ENCODE assay signal across 8 cellular contexts in genomic region chr4:52658671-52659015, GRCh38. TPM values are rescaled to one million over a fixed set of nuclear protein-coding genes. Genes with fewer than 3 reads are reported as not detected.
A peak's percentile ranks its signal among the peaks of the same experiment; 100 is the strongest.
DNase-seq lines count a peak whose midpoint lies in the region; ATAC-seq and TF ChIP-seq lines count a peak whose summit lies in the region.

No MANE protein-coding gene starts in this region.

- H3K4me1 ChIP-seq in liver (ENCODE audit: control insufficient read depth in 4 of 4, insufficient read depth in 4 of 4, low read length in 3 of 4), result peaks cover 3 to 13% (median 8%) of the 10 kb centered on the region in 4 donors
- peaks cover 0 to 30% (median 9%) of the 10 kb centered on the region in 4 donors for H3K4me1 ChIP-seq in transverse colon

- no peaks in the 10 kb centered on the region for H3K9me3 Mint-ChIP-seq in activated T-cell treated with anti-CD3 and anti-CD28 coated beads, Interleukin-2, amount 50 U/mL, for 24 hours
- no peaks in the 10 kb centered on the region for H3K9me3 Mint-ChIP-seq in MCF 10A (ENCODE audit: unreplicated experiment)

- no peak for TF ChIP-seq POLR2A in transverse colon (IDR thresholded peaks at IDR 0.05)

- in situ Hi-C loops in transverse colon (cut with MboI; ENCODE audit: low pct_ligation_motif_present in 1 of 4, low pct_unique_long_range_greater_than_20kb in 1 of 4, low sequenced_read_pairs in 3 of 4), result loop anchor here in 1 of 4 donors (25.0 kb wide), 1 partner anchor 96 kb away; no protein-coding TSS in a partner anchor

- TF ChIP-seq EP300 in transverse colon (IDR thresholded peaks at IDR 0.05; ENCODE audit: low read depth), result no peak

- H3K36me3 ChIP-seq in liver (ENCODE audit: control insufficient read depth in 4 of 4, insufficient read depth in 3 of 4, low read depth in 1 of 4, low read length in 3 of 4) (peaks cover 0 to 2% (median 0%) of the 10 kb centered on the region in 4 donors), transverse colon (no peaks in the 10 kb centered on the region)

- no peaks in the 10 kb centered on the region for H3K9me3 ChIP-seq in liver (ENCODE audit: control insufficient read depth in 4 of 4, low read length in 3 of 4)
- H3K9me3 ChIP-seq in transverse colon, result no peaks in the 10 kb centered on the region

- no peak overlapping the region for H3K27ac Mint-ChIP-seq in activated T-cell treated with anti-CD3 and anti-CD28 coated beads, Interleukin-2, amount 50 U/mL, for 24 hours
- no peak overlapping the region for H3K27ac Mint-ChIP-seq in MCF 10A (ENCODE audit: low read depth, unreplicated experiment)

- CTCF ChIA-PET in MCF 10A (lab: Yijun Ruan, JAX), result interaction anchor here (0.7 to 3.6 kb wide), 5 partner anchors 10 to 622 kb away, joined by 3 to 24 read pairs (median 11); no protein-coding TSS in a partner anchor

- H3K9ac ChIP-seq in liver (ENCODE audit: low read depth in 1 of 2, low read length in 2 of 2), result peak overlapping the region; percentile 51 to 59

- TF ChIP-seq RAD21 in liver (IDR thresholded peaks at IDR 0.05), result no peak

- DNase-seq in activated T-cell treated with anti-CD3 and anti-CD28 coated beads, Interleukin-2, amount 50 U/mL, for 24 hours, result no peak
- DNase-seq in activated T-cell treated with anti-CD3 and anti-CD28 coated beads, Interleukin-2, amount 50 U/mL, for 1 hour, result no peak
- DNase-seq in HL-60 (ENCODE audit: low read depth in 1 of 2, low spot score in 1 of 2), result no peak
- DNase-seq in MCF 10A (ENCODE audit: unreplicated experiment), result no peak
- DNase-seq in transverse colon, result no peak
- no peak for DNase-seq in HK-2 (ENCODE audit: unreplicated experiment)

- under 1% methylated on average over 37 of the region's 37 CpGs for WGBS in liver
- 0 to 1% methylated on average over 2 to 7 of the region's 37 CpGs for whole genome bisulfite sequencing in transverse colon (ENCODE audit: low coverage in 1 of 2), 2 donors

- POLR2A ChIA-PET in MCF 10A (lab: Yijun Ruan, JAX), result interaction anchor here (1.0 to 6.0 kb wide), 9 partner anchors 10 to 883 kb away, joined by 3 to 61 read pairs (median 6); no protein-coding TSS in a partner anchor

- peak overlapping the region; percentile 75 for H3K4me3 Mint-ChIP-seq in activated T-cell treated with anti-CD3 and anti-CD28 coated beads, Interleukin-2, amount 50 U/mL, for 24 hours
- peak overlapping the region; percentile 77 for H3K4me3 Mint-ChIP-seq in MCF 10A (ENCODE audit: unreplicated experiment)

- peak overlapping the region; percentile 79 for H3K27ac ChIP-seq in HL-60 (replicated peaks)
- H3K27ac ChIP-seq in liver (ENCODE audit: low read depth in 1 of 2, low read length in 2 of 2), result peak overlapping the region; percentile 78 to 92
- peak overlapping the region; percentile 94 to 98 (median 98) for H3K27ac ChIP-seq in transverse colon

- TF ChIP-seq CTCF in HL-60 (IDR thresholded peaks at IDR 0.05; ENCODE audit: insufficient read depth, low read length) (no peak), MCF 10A (IDR thresholded peaks at IDR 0.05; ENCODE audit: unreplicated experiment) (no peak), liver (IDR thresholded peaks at IDR 0.05; ENCODE audit: low read depth, low read length, missing input control) (no peak), transverse colon (IDR thresholded peaks at IDR 0.05) (no peak)

- H3K27me3 Mint-ChIP-seq in activated T-cell treated with anti-CD3 and anti-CD28 coated beads, Interleukin-2, amount 50 U/mL, for 24 hours, result peaks cover 37% of the 10 kb centered on the region
- no peaks in the 10 kb centered on the region for H3K27me3 Mint-ChIP-seq in MCF 10A (ENCODE audit: insufficient read depth, unreplicated experiment)

- H3K27me3 ChIP-seq in HL-60 (ENCODE audit: insufficient read depth, poor library complexity, severe bottlenecking) (no peaks in the 10 kb centered on the region), liver (ENCODE audit: control insufficient read depth in 4 of 4, insufficient read depth in 4 of 4, low read length in 3 of 4) (no peaks in the 10 kb centered on the region), transverse colon (no peaks in the 10 kb centered on the region)

- peaks cover 23% of the 10 kb centered on the region for H3K4me1 Mint-ChIP-seq in activated T-cell treated with anti-CD3 and anti-CD28 coated beads, Interleukin-2, amount 50 U/mL, for 24 hours (ENCODE audit: low read depth)
- peaks cover 34% of the 10 kb centered on the region for H3K4me1 Mint-ChIP-seq in MCF 10A (ENCODE audit: insufficient read depth, unreplicated experiment)

- TSS peak; percentile 15 for BruUV-seq in MCF 10A (replicated peaks; lab: Mats Ljungman, UMichigan)

- no peak for ATAC-seq in GM21528 (IDR thresholded peaks at IDR 0.05; ENCODE audit: low FRiP score, unreplicated experiment)

- intact Hi-C loops in MCF 10A (cut with micrococcal nuclease) (loop anchor here (10.0 kb wide), 1 partner anchor 176 kb away; no protein-coding TSS in a partner anchor), transverse colon (cut with DNase I; ENCODE audit: low total_unique reads) (loop anchor here (5.0 kb wide), 1 partner anchor 64 kb away; no protein-coding TSS in a partner anchor)

- peak overlapping the region; percentile 78 for H3K4me3 ChIP-seq in HL-60 (replicated peaks; ENCODE audit: insufficient read depth, low read length)
- peak overlapping the region; percentile 70 to 93 (median 92) for H3K4me3 ChIP-seq in liver (ENCODE audit: low read depth in 1 of 3, low read length in 3 of 3)
- peak overlapping the region; percentile 50 to 99 (median 89) for H3K4me3 ChIP-seq in transverse colon

- peaks cover 7% of the 10 kb centered on the region for H3K36me3 Mint-ChIP-seq in activated T-cell treated with anti-CD3 and anti-CD28 coated beads, Interleukin-2, amount 50 U/mL, for 24 hours (ENCODE audit: low read depth)
- peaks cover 21% of the 10 kb centered on the region for H3K36me3 Mint-ChIP-seq in MCF 10A (ENCODE audit: insufficient read depth, unreplicated experiment)

TF ChIP-seq in liver, 16 proteins besides CTCF, POLR2A, EP300 and RAD21:
- TF ChIP-seq GABPA (IDR thresholded peaks at IDR 0.05 in 1 of 2, conservative IDR thresholded peaks at IDR 0.05 in 1 of 2) (no peak), JUND (IDR thresholded peaks at IDR 0.05) (no peak), MAX (IDR thresholded peaks at IDR 0.05) (no peak), FOXA2 (IDR thresholded peaks at IDR 0.05) (no peak), HNF4A (conservative IDR thresholded peaks at IDR 0.05) (no peak), SP1 (IDR thresholded peaks at IDR 0.05) (no peak)
- TF ChIP-seq, protein P1, sequence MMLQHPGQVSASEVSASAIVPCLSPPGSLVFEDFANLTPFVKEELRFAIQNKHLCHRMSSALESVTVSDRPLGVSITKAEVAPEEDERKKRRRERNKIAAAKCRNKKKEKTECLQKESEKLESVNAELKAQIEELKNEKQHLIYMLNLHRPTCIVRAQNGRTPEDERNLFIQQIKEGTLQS (IDR thresholded peaks at IDR 0.05), result no peak
TF ChIP-seq in liver: peak in this region for 0.

RNA-seq across cellular contexts. Expression of gene USP46, which starts 0.5 kb away (rescaled TPM):
- total RNA-seq in MCF 10A (2022) (16.8 and 23.0 TPM in 2 replicates), liver (1 to 10 TPM; 4.6 to 5.5 TPM), transverse colon (1 to 10 TPM; 6.0 to 7.6 (median 6.8) TPM)
- polyA plus RNA-seq in liver, result 1 to 10 TPM; 2.3 to 3.2 TPM
